Comparison of ENCODE assay signal across 27 cellular contexts in genomic region chr11:74072721-74073120, GRCh38.
DNase-seq lines count a peak whose midpoint lies in the region; ATAC-seq and TF ChIP-seq lines count a peak whose summit lies in the region.
"Had no signal": no experiment of that assay in that cellular context is flagged by ENCODE, and none has a peak within 500 bp of the region (broad histone marks: within the 10 kb centered on the region; RNA-seq: fewer than 3 reads in every experiment).

No MANE protein-coding gene starts in this region.

- H3K9me3 Mint-ChIP-seq in central memory CD8-positive, alpha-beta T cell = no peaks in the 10 kb centered on the region
- H3K9me3 Mint-ChIP-seq: brain; CD8-positive, alpha-beta memory T cell; naive B cell had no signal

- no peaks in the 10 kb centered on the region for H3K27me3 ChIP-seq in body of pancreas
- H3K27me3 ChIP-seq: right lobe of liver, spleen, thyroid gland had no signal

- intact Hi-C loops in body of pancreas (cut with DNase I) = no loop called here

- H3K27ac ChIP-seq in body of pancreas = no peak overlapping the region
- H3K27ac ChIP-seq: GM23248, lower lobe of right lung, prostate gland, right lobe of liver, spleen had no signal

- 85 to 93% methylated on average over 1 of the region's 1 CpG for WGBS in body of pancreas, 2 donors

- H3K9me3 ChIP-seq in body of pancreas = no peaks in the 10 kb centered on the region
- H3K9me3 ChIP-seq: lower lobe of right lung, prostate gland, right lobe of liver, spleen, thyroid gland had no signal

- DNase-seq in COLO668 (lab: John Stamatoyannopoulos, UW; ENCODE audit: unreplicated experiment) = peak; percentile 31
- peak; percentile 95 for DNase-seq in NCI-H1092 (lab: John Stamatoyannopoulos, UW)
- peak; percentile 61 for DNase-seq in NCI-H2196 (lab: John Stamatoyannopoulos, UW; ENCODE audit: unreplicated experiment)
- DNase-seq in central memory CD8-positive, alpha-beta T cell (ENCODE audit: low spot score in 2 of 2) = no peak
- DNase-seq in stimulated activated CD4-positive, alpha-beta T cell treated with anti-CD3 and anti-CD28 coated beads, Interleukin-4, amount 100 ng/mL, for 24 hours = no peak
- no peak for DNase-seq in body of pancreas
- DNase-seq: activated CD4-positive, alpha-beta T cell treated with anti-CD3 and anti-CD28 coated beads, Interleukin-2, amount 50 U/mL, for 48 hours; activated CD4-positive, CD25-positive, alpha-beta regulatory T cell treated with anti-CD3 and anti-CD28 coated beads, Interleukin-2, amount 50 U/mL, for 72 hours; activated naive CD4-positive, alpha-beta T cell; activated T-cell treated with anti-CD3 and anti-CD28 coated beads, Interleukin-2, amount 50 U/mL, for 48 hours; CD8-positive, alpha-beta memory T cell; GM23248; hippocampal formation; lower lobe of right lung; midbrain; naive B cell; NCI-H187; NCI-H510A; NK-92 treated with Interleukin-12 subunit alpha and Interleukin-12 subunit beta, amount 100 ng/mL, for 24 hours; nucleus accumbens; PC-9; right lobe of liver; spleen; thyroid gland had no signal

- H3K27ac Mint-ChIP-seq in central memory CD8-positive, alpha-beta T cell (ENCODE audit: low read depth) = peak overlapping the region; percentile 35

- TF ChIP-seq CTCF in body of pancreas (IDR thresholded peaks at IDR 0.05) = no peak

- H3K27me3 Mint-ChIP-seq in central memory CD8-positive, alpha-beta T cell = no peaks in the 10 kb centered on the region
- H3K27me3 Mint-ChIP-seq: brain; CD8-positive, alpha-beta memory T cell; naive B cell had no signal

- TF ChIP-seq POLR2A in body of pancreas (IDR thresholded peaks at IDR 0.05) = no peak

- peaks cover 9% of the 10 kb centered on the region for H3K4me1 Mint-ChIP-seq in central memory CD8-positive, alpha-beta T cell

- no peak overlapping the region for H3K4me3 Mint-ChIP-seq in central memory CD8-positive, alpha-beta T cell
- H3K4me3 Mint-ChIP-seq: brain; CD8-positive, alpha-beta memory T cell; naive B cell had no signal

- H3K4me1 ChIP-seq in body of pancreas = peaks cover 33% of the 10 kb centered on the region
- H3K4me1 ChIP-seq: right lobe of liver had no signal

- ATAC-seq in central memory CD8-positive, alpha-beta T cell (replicated peaks; ENCODE audit: extremely low read depth, poor library complexity, severe bottlenecking) = no peak
- ATAC-seq in body of pancreas (no peak), HG03039 (IDR thresholded peaks at IDR 0.05; ENCODE audit: unreplicated experiment) (no peak)
- ATAC-seq: lower lobe of right lung, right lobe of liver had no signal

- H3K4me3 ChIP-seq in body of pancreas = no peak overlapping the region
- H3K4me3 ChIP-seq: GM23248, lower lobe of right lung, PC-9, prostate gland, right lobe of liver, spleen, thyroid gland had no signal

- H3K36me3 Mint-ChIP-seq in central memory CD8-positive, alpha-beta T cell (ENCODE audit: insufficient read depth) = peaks cover 37% of the 10 kb centered on the region

- H3K36me3 ChIP-seq in body of pancreas (replicated peaks in 1 of 2; ENCODE audit: insufficient read depth in 1 of 2, low read depth in 2 of 2) = peaks cover 0 to 2% of the 10 kb centered on the region in 2 donors
- H3K36me3 ChIP-seq: prostate gland had no signal

Comparison
In these comparisons a context has a peak if more than half of its experiments do, and no peak if none do; other contexts are left out.
1. DNase-seq: peak in COLO668 (single experiment), NCI-H1092 (single experiment) and NCI-H2196 (single experiment); none in central memory CD8-positive, alpha-beta T cell (0 of 2), stimulated activated CD4-positive, alpha-beta T cell treated with anti-CD3 and anti-CD28 coated beads, Interleukin-4, amount 100 ng/mL, for 24 hours (single experiment) and body of pancreas (0 of 4).